9 cellular contexts compared by ENCODE assay signal in genomic region chr22:40531951-40532900, GRCh38.
A peak's percentile ranks its signal among the peaks of the same experiment; 100 is the strongest.
DNase-seq lines count a peak whose midpoint lies in the region; ATAC-seq and TF ChIP-seq lines count a peak whose summit lies in the region.
"Had no signal": no experiment of that assay in that cellular context is flagged by ENCODE, and none has a peak within 500 bp of the region (broad histone marks: within the 10 kb centered on the region; RNA-seq: fewer than 3 reads in every experiment).

No MANE protein-coding gene starts in this region.

- H3K9me3 ChIP-seq in lower lobe of right lung = no peaks in the 10 kb centered on the region

- ATAC-seq in Right ventricle myocardium superior (ENCODE audit: poor library complexity) (peak; percentile 12), left ventricle myocardium superior (no peak), lower lobe of right lung (peak in 1 of 2 donors; percentile 63), GM21576 (IDR thresholded peaks at IDR 0.05; ENCODE audit: unreplicated experiment) (no peak), GM21717 (IDR thresholded peaks at IDR 0.05; ENCODE audit: unreplicated experiment) (no peak)
- ATAC-seq in activated naive CD4-positive, alpha-beta T cell treated with anti-CD3 and anti-CD28 coated beads, Interleukin-2, amount 50 U/mL, for 72 hours = peak; percentile 45 to 56

- H3K4me3 ChIP-seq in lower lobe of right lung (peak overlapping the region; percentile 36), urinary bladder (ENCODE audit: low read depth, low read length) (no peak overlapping the region)

- no peaks in the 10 kb centered on the region for H3K27me3 ChIP-seq in lower lobe of right lung (ENCODE audit: low read depth)

- H3K36me3 ChIP-seq in lower lobe of right lung (no peaks in the 10 kb centered on the region), urinary bladder (ENCODE audit: insufficient read depth) (no peaks in the 10 kb centered on the region)

- no peaks in the 10 kb centered on the region for H3K9me3 Mint-ChIP-seq in activated naive CD4-positive, alpha-beta T cell treated with anti-CD3 and anti-CD28 coated beads, Interleukin-2, amount 50 U/mL, for 72 hours

- peak overlapping the region; percentile 86 to 89 for H3K27ac Mint-ChIP-seq in activated naive CD4-positive, alpha-beta T cell treated with anti-CD3 and anti-CD28 coated beads, Interleukin-2, amount 50 U/mL, for 72 hours

- WGBS in urinary bladder = 73% methylated on average over 3 of the region's 3 CpGs

- H3K36me3 Mint-ChIP-seq in activated naive CD4-positive, alpha-beta T cell treated with anti-CD3 and anti-CD28 coated beads, Interleukin-2, amount 50 U/mL, for 72 hours = peaks cover 0 to 15% of the 10 kb centered on the region in 2 donors

- H3K27ac ChIP-seq in lower lobe of right lung (no peak overlapping the region), urinary bladder (ENCODE audit: low read depth) (peak overlapping the region; percentile 45)
- H3K27ac ChIP-seq: HL-60 had no signal

- DNase-seq in Right ventricle myocardium superior (no peak), left ventricle myocardium superior (no peak), lower lobe of right lung (no peak), AG20443 (ENCODE audit: low spot score) (no peak)
- no peak for DNase-seq in activated naive CD4-positive, alpha-beta T cell treated with anti-CD3 and anti-CD28 coated beads, Interleukin-2, amount 50 U/mL, for 72 hours (ENCODE audit: low spot score in 2 of 2)

- H3K4me1 ChIP-seq in lower lobe of right lung = peaks cover 45% of the 10 kb centered on the region
- H3K4me1 ChIP-seq in urinary bladder (ENCODE audit: insufficient read depth) = peaks cover 2% of the 10 kb centered on the region

- no peak for TF ChIP-seq CTCF in lower lobe of right lung (IDR thresholded peaks at IDR 0.05)

- intact Hi-C loops in Right ventricle myocardium superior (cut with DNase I) (no loop called here), left ventricle myocardium superior (cut with micrococcal nuclease) (no loop called here), lower lobe of right lung (cut with DNase I) (no loop called here)

Comparison
In these comparisons a context has a peak if more than half of its experiments do, and no peak if none do; other contexts are left out.
1. ATAC-seq: peak in Right ventricle myocardium superior (single experiment) and activated naive CD4-positive, alpha-beta T cell treated with anti-CD3 and anti-CD28 coated beads, Interleukin-2, amount 50 U/mL, for 72 hours (2 of 2); none in left ventricle myocardium superior (single experiment), GM21576 (single experiment) and GM21717 (single experiment).